ENCODE assay signal across 10 cellular contexts in the genomic region with DNA sequence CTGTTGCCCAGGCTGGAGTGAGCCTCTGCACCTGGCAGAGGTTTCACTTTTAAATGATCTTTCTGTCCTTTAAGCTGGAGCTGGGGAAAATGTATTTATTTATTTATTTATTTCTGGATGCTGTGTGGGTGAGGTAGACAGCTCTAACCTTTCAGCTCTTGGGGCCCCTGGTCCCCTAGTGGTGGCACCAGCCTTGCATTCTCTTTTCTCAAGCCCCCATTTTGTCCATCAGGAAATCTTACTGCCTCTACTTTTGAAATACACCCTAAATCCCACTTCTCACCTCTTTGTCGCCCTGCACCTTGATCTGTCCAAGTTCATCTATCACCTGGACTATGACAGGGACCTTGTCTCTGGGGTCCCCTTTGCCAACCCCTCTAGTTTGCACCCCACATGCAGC. TPM values are rescaled to one million over a fixed set of nuclear protein-coding genes. Genes with fewer than 3 reads are reported as not detected.
A peak's percentile ranks its signal among the peaks of the same experiment; 100 is the strongest.
DNase-seq lines count a peak whose midpoint lies in the region; ATAC-seq and TF ChIP-seq lines count a peak whose summit lies in the region.
"Had no signal": no experiment of that assay in that cellular context is flagged by ENCODE, and none has a peak within 500 bp of the region (broad histone marks: within the 10 kb centered on the region; RNA-seq: fewer than 3 reads in every experiment).

No MANE protein-coding gene starts in this region.

- peaks cover 24% of the 10 kb centered on the region for H3K4me1 ChIP-seq in CD4-positive, alpha-beta memory T cell (ENCODE audit: insufficient read depth, low read length)
- H3K4me1 ChIP-seq in lower lobe of right lung, result peaks cover 40% of the 10 kb centered on the region
- H3K4me1 ChIP-seq: parathyroid adenoma had no signal

- peaks cover 0 to 12% of the 10 kb centered on the region in 2 donors for H3K36me3 Mint-ChIP-seq in CD4-positive, alpha-beta memory T cell
- H3K36me3 Mint-ChIP-seq in activated B cell treated with CpG ODN at 0.5 μM for 24 hours (ENCODE audit: low read depth), result peaks cover 8% of the 10 kb centered on the region

- DNase-seq in CD4-positive, alpha-beta memory T cell, result no peak
- no peak for DNase-seq in GM13976 (ENCODE audit: low spot score)
- DNase-seq in activated B cell treated with CpG ODN at 0.5 μM for 24 hours, result no peak
- DNase-seq in lower lobe of right lung, result no peak
- no peak for DNase-seq in activated effector memory CD4-positive, alpha-beta T cell treated with anti-CD3 and anti-CD28 coated beads, Interleukin-2, amount 50 U/mL, for 16 hours
- DNase-seq in NCI-H1436 treated with DMSO at 0.1 percent for 48 hours (lab: John Stamatoyannopoulos, UW), result no peak
- DNase-seq: colonic mucosa, NCI-H1105 treated with DMSO at 0.1 percent for 48 hours had no signal

- peak overlapping the region in 2 of 8 donors; percentile 4 to 20 for H3K4me3 Mint-ChIP-seq in CD4-positive, alpha-beta memory T cell
- peak overlapping the region; percentile 32 for H3K4me3 Mint-ChIP-seq in activated B cell treated with CpG ODN at 0.5 μM for 24 hours

- TF ChIP-seq CTCF in GM13976 (IDR thresholded peaks at IDR 0.05; ENCODE audit: borderline replicate concordance, control extremely low read depth, extremely low read depth, insufficient read depth, missing control alignments) (peak; percentile 26), activated B cell treated with CpG ODN at 0.5 μM for 24 hours (IDR thresholded peaks at IDR 0.05) (no peak), lower lobe of right lung (IDR thresholded peaks at IDR 0.05) (peak; percentile 10)

- intact Hi-C loops in CD4-positive, alpha-beta memory T cell (cut with micrococcal nuclease), result no loop called here
- intact Hi-C loops in activated B cell treated with CpG ODN at 0.5 μM for 24 hours (cut with micrococcal nuclease) (no loop called here), lower lobe of right lung (cut with DNase I) (no loop called here)

- peaks cover 15 to 27% (median 19%) of the 10 kb centered on the region in 4 donors for H3K4me1 Mint-ChIP-seq in CD4-positive, alpha-beta memory T cell
- peaks cover 34% of the 10 kb centered on the region for H3K4me1 Mint-ChIP-seq in activated B cell treated with CpG ODN at 0.5 μM for 24 hours

- POLR2A ChIA-PET in CD4-positive, alpha-beta memory T cell (lab: Charles Lee; ENCODE audit: partially characterized antibody), result interaction anchor here (0.5 to 6.3 kb wide), 4 partner anchors 14 to 1545 kb away, joined by 3 to 184 read pairs (median 50); a partner anchor contains a TSS
- POLR2A ChIA-PET in activated B cell treated with CpG ODN at 0.5 μM for 24 hours (lab: Charles Lee), result interaction anchor here (0.7 to 4.4 kb wide), 4 partner anchors 14 to 205 kb away, joined by 3 to 106 read pairs (median 6); a partner anchor contains a TSS

- no peaks in the 10 kb centered on the region for H3K9me3 ChIP-seq in CD4-positive, alpha-beta memory T cell (ENCODE audit: control insufficient read depth in 1 of 2, low read length in 2 of 2)
- no peaks in the 10 kb centered on the region for H3K9me3 ChIP-seq in lower lobe of right lung
- H3K9me3 ChIP-seq: colonic mucosa had no signal

- in situ Hi-C loops in GM13976 (cut with MboI; ENCODE audit: low sequenced_read_pairs, unreplicated experiment), result no loop called here

- CTCF ChIA-PET in CD4-positive, alpha-beta memory T cell (lab: Charles Lee; ENCODE audit: partially characterized antibody), result interaction anchor here (3.0 to 4.9 kb wide), 3 partner anchors 11 to 65 kb away, joined by 8 to 48 read pairs (median 30); no protein-coding TSS in a partner anchor
- CTCF ChIA-PET in activated B cell treated with CpG ODN at 0.5 μM for 24 hours (lab: Charles Lee), result interaction anchor here (4.4 kb wide), 1 partner anchor 13 kb away, joined by 38 read pairs; a partner anchor contains a TSS

- no peak overlapping the region for H3K4me3 ChIP-seq in CD4-positive, alpha-beta memory T cell (ENCODE audit: low read length in 2 of 2)
- H3K4me3 ChIP-seq in lower lobe of right lung, result no peak overlapping the region
- H3K4me3 ChIP-seq: colonic mucosa had no signal

- H3K27me3 Mint-ChIP-seq in CD4-positive, alpha-beta memory T cell, result no peaks in the 10 kb centered on the region
- no peaks in the 10 kb centered on the region for H3K27me3 Mint-ChIP-seq in activated B cell treated with CpG ODN at 0.5 μM for 24 hours

- no peaks in the 10 kb centered on the region for H3K27me3 ChIP-seq in CD4-positive, alpha-beta memory T cell (ENCODE audit: insufficient read depth, low read length)
- H3K27me3 ChIP-seq in lower lobe of right lung (ENCODE audit: low read depth), result no peaks in the 10 kb centered on the region
- H3K27me3 ChIP-seq: colonic mucosa had no signal

- peak overlapping the region in 6 of 7 donors; percentile 37 to 79 (median 67) for H3K27ac Mint-ChIP-seq in CD4-positive, alpha-beta memory T cell
- H3K27ac Mint-ChIP-seq in activated B cell treated with CpG ODN at 0.5 μM for 24 hours, result peak overlapping the region; percentile 42

- H3K9me3 Mint-ChIP-seq in CD4-positive, alpha-beta memory T cell, result no peaks in the 10 kb centered on the region
- H3K9me3 Mint-ChIP-seq in activated B cell treated with CpG ODN at 0.5 μM for 24 hours, result no peaks in the 10 kb centered on the region

- H3K36me3 ChIP-seq in CD4-positive, alpha-beta memory T cell (ENCODE audit: insufficient read depth, low read length), result no peaks in the 10 kb centered on the region
- H3K36me3 ChIP-seq in lower lobe of right lung, result no peaks in the 10 kb centered on the region
- H3K36me3 ChIP-seq: colonic mucosa had no signal

- ATAC-seq in activated B cell treated with CpG ODN at 0.5 μM for 24 hours (ENCODE audit: low read depth), result no peak
- ATAC-seq in lower lobe of right lung, result no peak
- ATAC-seq in HG03442 (IDR thresholded peaks at IDR 0.05; ENCODE audit: unreplicated experiment), result no peak

- no peak overlapping the region for H3K27ac ChIP-seq in CD4-positive, alpha-beta memory T cell (ENCODE audit: low read depth, low read length)
- no peak overlapping the region for H3K27ac ChIP-seq in lower lobe of right lung
- H3K27ac ChIP-seq: colonic mucosa, parathyroid adenoma had no signal

RNA-seq across cellular contexts. Expression of a gene that starts 2.1 kb away (rescaled TPM):
- 10 to 100 TPM; 11.6 to 15.2 TPM for total RNA-seq in CD4-positive, alpha-beta memory T cell
- polyA plus RNA-seq in CD4-positive, alpha-beta memory T cell, result 10 to 100 TPM; 12.9 to 22.4 TPM
- 11.7 and 14.2 TPM in 2 replicates for total RNA-seq in activated B cell treated with CpG ODN at 0.5 μM for 24 hours
- 8.2 TPM for total RNA-seq in lower lobe of right lung

RNA-seq across cellular contexts. Expression of a gene that starts 10.2 kb away (rescaled TPM):
- 10 to 100 TPM; 14.3 to 16.1 TPM for total RNA-seq in CD4-positive, alpha-beta memory T cell
- 1 to 10 TPM; 4.8 to 4.9 TPM for polyA plus RNA-seq in CD4-positive, alpha-beta memory T cell
- total RNA-seq in activated B cell treated with CpG ODN at 0.5 μM for 24 hours (3.7 and 4.6 TPM in 2 replicates), lower lobe of right lung (29.8 TPM)

RNA-seq across cellular contexts. Expression of a gene that starts 12.4 kb away (rescaled TPM):
- 100 to 1,000 TPM; 136 to 143 TPM for total RNA-seq in CD4-positive, alpha-beta memory T cell
- polyA plus RNA-seq in CD4-positive, alpha-beta memory T cell, result 10 to 100 TPM; 28.1 to 83.7 TPM
- total RNA-seq in activated B cell treated with CpG ODN at 0.5 μM for 24 hours (80.7 and 88.5 TPM in 2 replicates), lower lobe of right lung (114 TPM)

RNA-seq across cellular contexts. Expression of a gene that starts 31.1 kb away (rescaled TPM):
- total RNA-seq in CD4-positive, alpha-beta memory T cell, result 10 to 100 TPM; 18.2 to 23.0 TPM
- polyA plus RNA-seq in CD4-positive, alpha-beta memory T cell, result 10 to 100 TPM; 46.4 to 58.6 TPM
- total RNA-seq in activated B cell treated with CpG ODN at 0.5 μM for 24 hours (30.1 and 31.6 TPM in 2 replicates), lower lobe of right lung (13.2 TPM)

RNA-seq across cellular contexts. Expression of a gene that starts 31.5 kb away (rescaled TPM):
- 10 to 100 TPM; 23.6 to 27.1 TPM for total RNA-seq in CD4-positive, alpha-beta memory T cell
- polyA plus RNA-seq in CD4-positive, alpha-beta memory T cell, result 10 to 100 TPM; 59.7 to 65.1 TPM
- total RNA-seq in activated B cell treated with CpG ODN at 0.5 μM for 24 hours (22.2 and 25.2 TPM in 2 replicates), lower lobe of right lung (13.4 TPM)
